In genomic region chr6:4808396-4808795, GRCh38 we compare ENCODE assay signal across 10 cellular contexts.
"Had no signal": no experiment of that assay in that cellular context is flagged by ENCODE, and none has a peak within 500 bp of the region (broad histone marks: within the 10 kb centered on the region; RNA-seq: fewer than 3 reads in every experiment).

No MANE protein-coding gene starts in this region.

- H3K9ac ChIP-seq: KMS-11 had no signal

- ATAC-seq: GM23338, HCT116 had no signal

- H3K36me3 ChIP-seq: HAP-1 had no signal

- DNase-seq: H7, HFFc6, IMR-90, KBM-7 had no signal

- H3K4me3 ChIP-seq: GM23338, HAP-1 had no signal

- H2AFZ ChIP-seq: GM23338 had no signal

- H3K27ac ChIP-seq: HL-60, KMS-11 had no signal

- FAIRE-seq: H1 had no signal

- H3K4me2 ChIP-seq: GM23338, KMS-11 had no signal

- H3K9me3 ChIP-seq: HAP-1 had no signal
